Comparison of ENCODE assay signal across 1 cellular context in genomic region chr1:179083533-179083932, GRCh38.
TF ChIP-seq lines count a peak whose summit lies in the region.

No MANE protein-coding gene starts in this region.

TF ChIP-seq in HepG2, 621 proteins besides CTCF, POLR2A, EP300 and RAD21:
- TF ChIP-seq ZNF326 (CRISPR knock-in tag; IDR thresholded peaks at IDR 0.05; ENCODE audit: borderline replicate concordance) (no peak), SAP130 (CRISPR knock-in tag; IDR thresholded peaks at IDR 0.05; ENCODE audit: low read depth) (no peak)
